In genomic region chrX:41164469-41164868, GRCh38 we compare ENCODE assay signal across 18 cellular contexts.
DNase-seq lines count a peak whose midpoint lies in the region; ATAC-seq and TF ChIP-seq lines count a peak whose summit lies in the region.
"Had no signal": no experiment of that assay in that cellular context is flagged by ENCODE, and none has a peak within 500 bp of the region (broad histone marks: within the 10 kb centered on the region; RNA-seq: fewer than 3 reads in every experiment).

No MANE protein-coding gene starts in this region.

- H3K36me3 ChIP-seq in psoas muscle (ENCODE audit: insufficient read depth in 1 of 2, low read depth in 1 of 2) = peaks cover 0 to 75% of the 10 kb centered on the region in 2 donors

- 30 to 49% (median 43%) methylated on average over 4 of the region's 4 CpGs for WGBS in psoas muscle, 3 donors

- H3K9me3 ChIP-seq in psoas muscle = no peaks in the 10 kb centered on the region
- H3K9me3 ChIP-seq: heart right ventricle, Peyer's patch, sigmoid colon, SJSA1 had no signal

- DNase-seq in NCI-H2081 (lab: John Stamatoyannopoulos, UW) (peak; percentile 5 to 39), NCI-H2081 treated with DMSO at 0.1 percent for 48 hours (lab: John Stamatoyannopoulos, UW) (no peak), LNCaP clone FGC (ENCODE audit: low read depth) (peak; percentile 52), NCI-H69 (lab: John Stamatoyannopoulos, UW) (peak; percentile 71), psoas muscle (no peak), NCI-H187 treated with DMSO at 0.1 percent for 48 hours (lab: John Stamatoyannopoulos, UW) (no peak), NCI-H1930 (lab: John Stamatoyannopoulos, UW) (no peak)
- DNase-seq: anterior cingulate cortex, caudate nucleus, heart right ventricle, natural killer cell, NCI-H187, Peyer's patch, sigmoid colon, T-helper 1 cell had no signal

- H3K27ac ChIP-seq in psoas muscle = peak overlapping the region; percentile 25
- H3K27ac ChIP-seq: heart right ventricle, parathyroid adenoma, Peyer's patch, sigmoid colon, SJSA1 had no signal

- no peaks in the 10 kb centered on the region for H3K4me1 ChIP-seq in psoas muscle
- H3K4me1 ChIP-seq: heart right ventricle, parathyroid adenoma, Peyer's patch, sigmoid colon, SJSA1 had no signal

- no peaks in the 10 kb centered on the region for H3K27me3 ChIP-seq in psoas muscle (ENCODE audit: insufficient read depth in 3 of 3, low read length in 2 of 3)
- H3K27me3 ChIP-seq: heart right ventricle, Peyer's patch, sigmoid colon, SJSA1 had no signal

- ATAC-seq in psoas muscle = peak; percentile 53 to 83 (median 68)
- no peak for ATAC-seq in GM21423 (IDR thresholded peaks at IDR 0.05; ENCODE audit: unreplicated experiment)
- ATAC-seq: heart right ventricle, natural killer cell had no signal

- H3K4me3 ChIP-seq in LNCaP clone FGC (ENCODE audit: low read depth, low read length) (no peak overlapping the region), psoas muscle (no peak overlapping the region)
- H3K4me3 ChIP-seq: heart right ventricle, Peyer's patch, sigmoid colon, SJSA1 had no signal

- intact Hi-C loops in psoas muscle (cut with DNase I) = no loop called here

- TF ChIP-seq CTCF in LNCaP clone FGC (IDR thresholded peaks at IDR 0.05; ENCODE audit: control insufficient read depth, extremely low read depth, insufficient read depth) (no peak), psoas muscle (IDR thresholded peaks at IDR 0.05) (no peak)

Comparison
In these comparisons a context has a peak if more than half of its experiments do, and no peak if none do; other contexts are left out.
1. DNase-seq: peak in NCI-H2081 (2 of 2), LNCaP clone FGC (single experiment) and NCI-H69 (single experiment); none in NCI-H2081 treated with DMSO at 0.1 percent for 48 hours (single experiment), psoas muscle (0 of 2), NCI-H187 treated with DMSO at 0.1 percent for 48 hours (single experiment) and NCI-H1930 (0 of 2).